In genomic region chr9:37916471-37917314, GRCh38 we compare ENCODE assay signal across 13 cellular contexts. TPM values are rescaled to one million over a fixed set of nuclear protein-coding genes. Genes with fewer than 3 reads are reported as not detected.
A peak's percentile ranks its signal among the peaks of the same experiment; 100 is the strongest.
DNase-seq lines count a peak whose midpoint lies in the region; ATAC-seq, FAIRE-seq and TF ChIP-seq lines count a peak whose summit lies in the region.
"Had no signal": no experiment of that assay in that cellular context is flagged by ENCODE, and none has a peak within 500 bp of the region (broad histone marks: within the 10 kb centered on the region; RNA-seq: fewer than 3 reads in every experiment).

No MANE protein-coding gene starts in this region.

- H3K36me3 Mint-ChIP-seq in brain: peaks cover 6% of the 10 kb centered on the region

- intact Hi-C loops in A673 (cut with micrococcal nuclease; ENCODE audit: unreplicated experiment): loop anchor here (10.0 kb wide), 1 partner anchor 518 kb away; no protein-coding TSS in a partner anchor
- intact Hi-C loops in kidney (cut with DNase I): loop anchor here (10.0 kb wide), 2 partner anchors 68 to 448 kb away; no protein-coding TSS in a partner anchor
- intact Hi-C loops in posterior cingulate gyrus (cut with DNase I): loop anchor here (5.0 to 10.0 kb wide), 5 partner anchors 48 to 518 kb away; partner anchors contain the start of gene ALDH1B1

- H3K27ac ChIP-seq in A673 (ENCODE audit: low read depth, low read length, poor library complexity, severe bottlenecking): peak overlapping the region; percentile 30
- H3K27ac ChIP-seq in kidney (ENCODE audit: low read depth in 2 of 2, low read length in 2 of 2): peak overlapping the region; percentile 34 to 39

- H3K4me1 Mint-ChIP-seq in brain: peaks cover 80% of the 10 kb centered on the region

- no peak overlapping the region for H3K9ac ChIP-seq in kidney (ENCODE audit: low read length in 2 of 2)

- H3K4me3 Mint-ChIP-seq in brain: peak overlapping the region in 4 of 5 experiments; percentile 19 to 66 (median 44)

- H3K27me3 Mint-ChIP-seq in brain: no peaks in the 10 kb centered on the region

- peak overlapping the region; percentile 62 to 95 (median 85) for H3K27ac Mint-ChIP-seq in brain

- H3K9me3 Mint-ChIP-seq in brain: no peaks in the 10 kb centered on the region

- TF ChIP-seq CTCF in A673 (conservative IDR thresholded peaks at IDR 0.05; ENCODE audit: low read depth, low read length): no peak
- no peak for TF ChIP-seq CTCF in brain (conservative IDR thresholded peaks at IDR 0.05)
- no peak for TF ChIP-seq CTCF in kidney (IDR thresholded peaks at IDR 0.05; ENCODE audit: borderline replicate concordance, extremely low read depth, insufficient read depth)

- DNase-seq in A673 (ENCODE audit: low spot score) (no peak), kidney (no peak), posterior cingulate gyrus (peak in 7 of 10 donors; percentile 31 to 86 (median 46)), RPMI8226 (no peak), DMS153 treated with DMSO at 0.1 percent for 48 hours (lab: John Stamatoyannopoulos, UW; ENCODE audit: unreplicated experiment) (no peak)
- DNase-seq: activated CD4-positive, alpha-beta T cell treated with anti-CD3 and anti-CD28 coated beads for 1 hour; DMS 273 treated with DMSO at 0.1 percent for 48 hours; Karpas-422; NCI-H2081 had no signal

- no peaks in the 10 kb centered on the region for H3K27me3 ChIP-seq in A673 (replicated peaks; ENCODE audit: insufficient read depth, low read depth, low read length, poor library complexity)

- no peaks in the 10 kb centered on the region for H3K9me3 ChIP-seq in A673 (ENCODE audit: low read depth, low read length, poor library complexity, severe bottlenecking)
- no peaks in the 10 kb centered on the region for H3K9me3 ChIP-seq in kidney (ENCODE audit: control insufficient read depth in 1 of 2, low read length in 2 of 2)

- no peak overlapping the region for H3K4me3 ChIP-seq in A673 (ENCODE audit: low read depth, low read length, poor library complexity, severe bottlenecking)
- H3K4me3 ChIP-seq in kidney (ENCODE audit: low read length in 2 of 2): no peak overlapping the region

- no TSS peak for BruUV-seq in A673 (replicated peaks; lab: Mats Ljungman, UMichigan)

- CTCF ChIA-PET in A673 (lab: Charles Lee): interaction anchor here (0.7 kb wide), 1 partner anchor 257 kb away, joined by 5 read pairs; no protein-coding TSS in a partner anchor

- FAIRE-seq in kidney (lab: Jason Lieb, UNC): no peak
- FAIRE-seq: urothelium cell line had no signal

- ATAC-seq in HG03469 (IDR thresholded peaks at IDR 0.05; ENCODE audit: unreplicated experiment): no peak
- no peak for ATAC-seq in GM21367 (IDR thresholded peaks at IDR 0.05; ENCODE audit: unreplicated experiment)

- POLR2A ChIA-PET in A673 (lab: Charles Lee; ENCODE audit: low non-redundant PET): no interaction called here

- H3K36me3 ChIP-seq in A673 (ENCODE audit: insufficient read depth, low read length, poor library complexity, severe bottlenecking) (peaks cover 3% of the 10 kb centered on the region), kidney (ENCODE audit: control insufficient read depth in 1 of 2, insufficient read depth in 2 of 2, low read length in 2 of 2) (peaks cover 2 to 4% of the 10 kb centered on the region in 2 donors)

- no peaks in the 10 kb centered on the region for H3K4me1 ChIP-seq in A673 (ENCODE audit: insufficient read depth, low read length, poor library complexity, severe bottlenecking)
- H3K4me1 ChIP-seq in kidney (ENCODE audit: control insufficient read depth in 1 of 2, insufficient read depth in 1 of 2, low read depth in 1 of 2, low read length in 2 of 2): peaks cover 7 to 19% of the 10 kb centered on the region in 2 donors

RNA-seq across cellular contexts. Expression of gene SLC25A51, which starts 12.8 kb away (rescaled TPM):
- total RNA-seq in A673 (2021) (36.3 and 40.8 TPM in 2 replicates), kidney (25.5 TPM)
- polyA plus RNA-seq in brain (ENCODE audit: insufficient read depth, low read depth, low replicate concordance) (11.5 TPM), kidney (ENCODE audit: insufficient read depth, low read depth, low replicate concordance) (10.7 TPM)

Comparison
In these comparisons a context has a peak if more than half of its experiments do, and no peak if none do; other contexts are left out.
1. DNase-seq: peak in posterior cingulate gyrus (7 of 10); none in A673 (single experiment), kidney (single experiment), RPMI8226 (single experiment) and DMS153 treated with DMSO at 0.1 percent for 48 hours (single experiment).